20 cellular contexts compared by ENCODE assay signal in the genomic region with DNA sequence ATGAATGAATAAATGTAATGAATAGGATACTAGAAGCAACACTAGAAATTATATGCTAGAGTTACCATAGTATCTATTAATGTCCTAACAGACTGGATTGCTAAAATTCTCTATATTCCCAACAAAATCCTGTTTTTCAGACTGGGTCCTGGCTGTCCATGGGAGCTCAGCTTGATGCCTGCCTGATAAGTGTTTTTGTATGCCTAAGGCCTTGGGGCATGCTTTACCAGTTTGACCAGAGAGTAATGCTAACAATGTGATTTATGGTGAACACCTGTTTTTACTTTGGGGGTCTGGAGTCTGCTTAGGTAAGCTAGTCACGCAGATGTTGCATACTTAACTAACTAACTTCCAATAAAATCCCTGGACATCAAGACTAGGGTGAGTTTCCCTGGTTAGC.
DNase-seq lines count a peak whose midpoint lies in the region; ATAC-seq and TF ChIP-seq lines count a peak whose summit lies in the region.
"Had no signal": no experiment of that assay in that cellular context is flagged by ENCODE, and none has a peak within 500 bp of the region (broad histone marks: within the 10 kb centered on the region; RNA-seq: fewer than 3 reads in every experiment).

No MANE protein-coding gene starts in this region.

- H3K36me3 Mint-ChIP-seq in type B pancreatic cell: no peaks in the 10 kb centered on the region
- no peaks in the 10 kb centered on the region for H3K36me3 Mint-ChIP-seq in activated CD8-positive, alpha-beta T cell treated with anti-CD3 and anti-CD28 coated beads for 36 hours (ENCODE audit: low read depth)
- H3K36me3 Mint-ChIP-seq: CD14-positive monocyte; CD4-positive, alpha-beta memory T cell; IgD-negative memory B cell had no signal

- no peaks in the 10 kb centered on the region for H3F3A ChIP-seq in SK-N-SH (replicated peaks; ENCODE audit: insufficient read depth)

- CTCF ChIA-PET in SK-N-SH (lab: Yijun Ruan, JAX): interaction anchor here (0.7 kb wide), 1 partner anchor 13 kb away, joined by 3 read pairs; no protein-coding TSS in a partner anchor
- CTCF ChIA-PET in activated CD8-positive, alpha-beta T cell treated with anti-CD3 and anti-CD28 coated beads for 36 hours (lab: Charles Lee): no interaction called here

- peaks cover 0 to 5% of the 10 kb centered on the region in 2 experiments; a peak in 1 of 4 replicates for H3K4me1 ChIP-seq in SK-N-SH (ENCODE audit: control insufficient read depth in 1 of 2, insufficient read depth in 2 of 2, low read depth in 1 of 2, low read length in 1 of 2)
- H3K4me1 ChIP-seq: A549, BLaER1 had no signal

- H3K27me3 ChIP-seq in SK-N-SH (ENCODE audit: insufficient read depth): no peaks in the 10 kb centered on the region
- H3K27me3 ChIP-seq in MG63: no peaks in the 10 kb centered on the region
- H3K27me3 ChIP-seq: BLaER1 had no signal

- peak in 1 of 2 experiments; percentile 37; a peak in 1 of 4 replicates for TF ChIP-seq EP300 in SK-N-SH (IDR thresholded peaks at IDR 0.05; ENCODE audit: borderline replicate concordance in 1 of 2, low read depth in 1 of 2, low read length in 1 of 2)

- no peaks in the 10 kb centered on the region for H3K9me3 Mint-ChIP-seq in type B pancreatic cell
- H3K9me3 Mint-ChIP-seq in activated CD8-positive, alpha-beta T cell treated with anti-CD3 and anti-CD28 coated beads for 36 hours: no peaks in the 10 kb centered on the region
- H3K9me3 Mint-ChIP-seq: H9 had no signal

- H3K9me3 ChIP-seq in SK-N-SH (no peaks in the 10 kb centered on the region), MG63 (no peaks in the 10 kb centered on the region)
- H3K9me3 ChIP-seq: A549 had no signal

- no peaks in the 10 kb centered on the region for H3K79me2 ChIP-seq in SK-N-SH (ENCODE audit: insufficient read depth)

- H3K36me3 ChIP-seq in SK-N-SH (replicated peaks in 1 of 2; ENCODE audit: control insufficient read depth in 1 of 2, insufficient read depth in 2 of 2, low read length in 1 of 2): no peaks in the 10 kb centered on the region
- H3K36me3 ChIP-seq in MG63: no peaks in the 10 kb centered on the region
- H3K36me3 ChIP-seq: BLaER1 had no signal

- H3K4me1 Mint-ChIP-seq in type B pancreatic cell (ENCODE audit: unreplicated experiment): peaks cover 19% of the 10 kb centered on the region
- H3K4me1 Mint-ChIP-seq in activated CD8-positive, alpha-beta T cell treated with anti-CD3 and anti-CD28 coated beads for 36 hours (ENCODE audit: low read depth): no peaks in the 10 kb centered on the region
- H3K4me1 Mint-ChIP-seq: CD14-positive monocyte; CD4-positive, alpha-beta memory T cell; IgD-negative memory B cell had no signal

- peak; percentile 28 for DNase-seq in DMS153 (lab: John Stamatoyannopoulos, UW)
- DNase-seq in DMS153 treated with DMSO at 0.1 percent for 48 hours (lab: John Stamatoyannopoulos, UW; ENCODE audit: unreplicated experiment): no peak
- DNase-seq in SK-N-SH: peak; percentile 23
- DNase-seq in left kidney (ENCODE audit: low read depth, low spot score): peak; percentile 36
- DNase-seq in type B pancreatic cell (ENCODE audit: extremely low spot score, unreplicated experiment): no peak
- DNase-seq in activated CD8-positive, alpha-beta T cell treated with anti-CD3 and anti-CD28 coated beads for 36 hours: no peak
- no peak for DNase-seq in MG63
- DNase-seq: AML-193; Calu3; CD4-positive, alpha-beta memory T cell; DMS79 treated with DMSO at 0.1 percent for 48 hours; H9 had no signal

- no peaks in the 10 kb centered on the region for H4K20me1 ChIP-seq in SK-N-SH (ENCODE audit: insufficient read depth)
- H4K20me1 ChIP-seq: BLaER1 had no signal

- 43% methylated on average over 1 of the region's 1 CpG for WGBS in SK-N-SH (ENCODE audit: low lambda C conversion rate)

- peak overlapping the region; percentile 7 for H3K4me3 Mint-ChIP-seq in type B pancreatic cell
- H3K4me3 Mint-ChIP-seq in activated CD8-positive, alpha-beta T cell treated with anti-CD3 and anti-CD28 coated beads for 36 hours: no peak overlapping the region
- H3K4me3 Mint-ChIP-seq: CD14-positive monocyte; CD4-positive, alpha-beta memory T cell; H9; IgD-negative memory B cell had no signal

- TF ChIP-seq CTCF in SK-N-SH (IDR thresholded peaks at IDR 0.05) (no peak), type B pancreatic cell (conservative IDR thresholded peaks at IDR 0.05) (no peak)
- no peak for TF ChIP-seq CTCF in activated CD8-positive, alpha-beta T cell treated with anti-CD3 and anti-CD28 coated beads for 36 hours (IDR thresholded peaks at IDR 0.05)

- H3K9me2 ChIP-seq in SK-N-SH: no peaks in the 10 kb centered on the region

- no peak overlapping the region for H3K4me3 ChIP-seq in SK-N-SH (ENCODE audit: low read depth in 2 of 2, low read length in 1 of 2)
- H3K4me3 ChIP-seq in MG63: no peak overlapping the region
- H3K4me3 ChIP-seq: A549, BLaER1, GM12878 had no signal

- H3K27ac ChIP-seq in SK-N-SH (ENCODE audit: low read depth in 2 of 2, low read length in 1 of 2): no peak overlapping the region
- H3K27ac ChIP-seq: 22Rv1, A549, BLaER1 had no signal

- H3K27me3 Mint-ChIP-seq in type B pancreatic cell: no peaks in the 10 kb centered on the region
- no peaks in the 10 kb centered on the region for H3K27me3 Mint-ChIP-seq in activated CD8-positive, alpha-beta T cell treated with anti-CD3 and anti-CD28 coated beads for 36 hours
- H3K27me3 Mint-ChIP-seq: CD4-positive, alpha-beta memory T cell; IgD-negative memory B cell had no signal

- H2AFZ ChIP-seq in SK-N-SH (ENCODE audit: low read depth): no peak overlapping the region

- H3K27ac Mint-ChIP-seq in type B pancreatic cell: no peak overlapping the region
- no peak overlapping the region for H3K27ac Mint-ChIP-seq in activated CD8-positive, alpha-beta T cell treated with anti-CD3 and anti-CD28 coated beads for 36 hours
- H3K27ac Mint-ChIP-seq: CD14-positive monocyte; CD4-positive, alpha-beta memory T cell; H9; IgD-negative memory B cell had no signal

- intact Hi-C loops in activated CD8-positive, alpha-beta T cell treated with anti-CD3 and anti-CD28 coated beads for 36 hours (cut with micrococcal nuclease): no loop called here

- H3K4me2 ChIP-seq in SK-N-SH: no peak overlapping the region
- H3K4me2 ChIP-seq: A549, BLaER1 had no signal

- no peak overlapping the region for H3K9ac ChIP-seq in SK-N-SH
- H3K9ac ChIP-seq: BLaER1 had no signal

- ATAC-seq in SK-N-SH treated with all-trans-retinoic acid at 6 μM for 48 hours: no peak
- no peak for ATAC-seq in activated CD8-positive, alpha-beta T cell treated with anti-CD3 and anti-CD28 coated beads for 36 hours
- ATAC-seq: A549, GM12878, HepG2 had no signal

- TF ChIP-seq RAD21 in SK-N-SH (IDR thresholded peaks at IDR 0.05; ENCODE audit: low read length): no peak

- POLR2A ChIA-PET in SK-N-SH (lab: Yijun Ruan, JAX): no interaction called here
- POLR2A ChIA-PET in activated CD8-positive, alpha-beta T cell treated with anti-CD3 and anti-CD28 coated beads for 36 hours (lab: Charles Lee): no interaction called here

TF ChIP-seq in SK-N-SH, 30 proteins besides CTCF, POLR2A, EP300 and RAD21:
- TF ChIP-seq, protein P1, sequence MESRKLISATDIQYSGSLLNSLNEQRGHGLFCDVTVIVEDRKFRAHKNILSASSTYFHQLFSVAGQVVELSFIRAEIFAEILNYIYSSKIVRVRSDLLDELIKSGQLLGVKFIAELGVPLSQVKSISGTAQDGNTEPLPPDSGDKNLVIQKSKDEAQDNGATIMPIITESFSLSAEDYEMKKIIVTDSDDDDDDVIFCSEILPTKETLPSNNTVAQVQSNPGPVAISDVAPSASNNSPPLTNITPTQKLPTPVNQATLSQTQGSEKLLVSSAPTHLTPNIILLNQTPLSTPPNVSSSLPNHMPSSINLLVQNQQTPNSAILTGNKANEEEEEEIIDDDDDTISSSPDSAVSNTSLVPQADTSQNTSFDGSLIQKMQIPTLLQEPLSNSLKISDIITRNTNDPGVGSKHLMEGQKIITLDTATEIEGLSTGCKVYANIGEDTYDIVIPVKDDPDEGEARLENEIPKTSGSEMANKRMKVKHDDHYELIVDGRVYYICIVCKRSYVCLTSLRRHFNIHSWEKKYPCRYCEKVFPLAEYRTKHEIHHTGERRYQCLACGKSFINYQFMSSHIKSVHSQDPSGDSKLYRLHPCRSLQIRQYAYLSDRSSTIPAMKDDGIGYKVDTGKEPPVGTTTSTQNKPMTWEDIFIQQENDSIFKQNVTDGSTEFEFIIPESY (IDR thresholded peaks at IDR 0.05; ENCODE audit: borderline replicate concordance, low read depth): no peak
- TF ChIP-seq GATA2 (CRISPR knock-in tag; IDR thresholded peaks at IDR 0.05) (peak; percentile 51; the same call in 1 of the 2 replicates), MXI1 (IDR thresholded peaks at IDR 0.05; ENCODE audit: low read depth, low read length) (no peak)

TF ChIP-seq in SK-N-SH treated with all-trans-retinoic acid at 6 μM for 48 hours, 23 proteins besides CTCF, POLR2A, EP300 and RAD21 (continues in another document):
- TF ChIP-seq GLIS3 (CRISPR knock-in tag; IDR thresholded peaks at IDR 0.05) (no peak), OSR1 (CRISPR knock-in tag; IDR thresholded peaks at IDR 0.05) (no peak), SNAI2 (CRISPR knock-in tag; IDR thresholded peaks at IDR 0.05) (no peak), ZC3H10 (CRISPR knock-in tag; IDR thresholded peaks at IDR 0.05) (no peak), ESRRG (CRISPR knock-in tag; IDR thresholded peaks at IDR 0.05) (no peak)
- TF ChIP-seq, protein P2, sequence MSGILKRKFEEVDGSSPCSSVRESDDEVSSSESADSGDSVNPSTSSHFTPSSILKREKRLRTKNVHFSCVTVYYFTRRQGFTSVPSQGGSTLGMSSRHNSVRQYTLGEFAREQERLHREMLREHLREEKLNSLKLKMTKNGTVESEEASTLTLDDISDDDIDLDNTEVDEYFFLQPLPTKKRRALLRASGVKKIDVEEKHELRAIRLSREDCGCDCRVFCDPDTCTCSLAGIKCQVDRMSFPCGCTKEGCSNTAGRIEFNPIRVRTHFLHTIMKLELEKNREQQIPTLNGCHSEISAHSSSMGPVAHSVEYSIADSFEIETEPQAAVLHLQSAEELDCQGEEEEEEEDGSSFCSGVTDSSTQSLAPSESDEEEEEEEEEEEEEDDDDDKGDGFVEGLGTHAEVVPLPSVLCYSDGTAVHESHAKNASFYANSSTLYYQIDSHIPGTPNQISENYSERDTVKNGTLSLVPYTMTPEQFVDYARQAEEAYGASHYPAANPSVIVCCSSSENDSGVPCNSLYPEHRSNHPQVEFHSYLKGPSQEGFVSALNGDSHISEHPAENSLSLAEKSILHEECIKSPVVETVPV (CRISPR knock-in tag; IDR thresholded peaks at IDR 0.05): no peak

Comparison
In these comparisons a context has a peak if more than half of its experiments do, and no peak if none do; other contexts are left out.
1. DNase-seq: peak in DMS153 (single experiment), SK-N-SH (single experiment) and left kidney (single experiment); none in DMS153 treated with DMSO at 0.1 percent for 48 hours (single experiment), type B pancreatic cell (single experiment), activated CD8-positive, alpha-beta T cell treated with anti-CD3 and anti-CD28 coated beads for 36 hours (single experiment) and MG63 (single experiment).